Comparison of ENCODE assay signal across 9 cellular contexts in the genomic region with DNA sequence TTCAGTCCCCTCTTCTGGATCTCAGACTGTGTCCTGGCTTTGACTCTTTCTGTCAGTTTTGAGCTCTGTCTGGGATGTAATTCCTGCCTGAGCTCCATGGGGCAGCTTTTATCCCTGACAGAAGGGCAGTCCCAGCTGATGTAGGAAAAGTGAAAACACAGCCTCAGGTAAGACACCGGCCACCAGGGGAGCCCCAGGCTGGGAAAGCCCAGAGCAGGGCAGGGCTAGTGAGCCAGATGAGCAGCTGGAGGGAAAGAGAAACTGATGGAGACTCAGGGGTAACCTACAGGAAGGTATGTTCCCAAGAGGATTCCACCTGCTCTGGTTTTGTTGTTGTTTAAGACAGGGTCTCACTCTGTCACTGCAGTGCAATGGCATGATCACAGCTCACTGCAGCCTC. TPM values are rescaled to one million over a fixed set of nuclear protein-coding genes. Genes with fewer than 3 reads are reported as not detected.
DNase-seq lines count a peak whose midpoint lies in the region; ATAC-seq, FAIRE-seq and TF ChIP-seq lines count a peak whose summit lies in the region.
"Not testable (repeated sequence)": the region's sequence is repeated elsewhere in the genome, so short reads cannot be mapped to it uniquely, and the experiment has no call there.
"Had no signal": no experiment of that assay in that cellular context is flagged by ENCODE, and none has a peak within 500 bp of the region (broad histone marks: within the 10 kb centered on the region; RNA-seq: fewer than 3 reads in every experiment).

No MANE protein-coding gene starts in this region.

- POLR2A ChIA-PET in CD8-positive, alpha-beta T cell (lab: Charles Lee); WTC11 (lab: Charles Lee): not testable (repeated sequence)

- H3K27me3 Mint-ChIP-seq in CD8-positive, alpha-beta T cell (ENCODE audit: low read depth); activated naive CD8-positive, alpha-beta T cell treated with anti-CD3 and anti-CD28 coated beads, Interleukin-2, amount 50 U/mL, for 24 hours: not testable (repeated sequence)
- H3K27me3 Mint-ChIP-seq in WTC11 (ENCODE audit: low read depth) (peaks cover 50% of the 10 kb centered on the region), natural killer cell (ENCODE audit: low read depth in 2 of 2) (peaks cover 12 to 13% of the 10 kb centered on the region in 2 donors)

- CTCF ChIA-PET in CD8-positive, alpha-beta T cell (lab: Charles Lee) = not testable (repeated sequence)
- CTCF ChIA-PET in WTC11 (lab: Charles Lee) = interaction anchor here (1.5 kb wide), 1 partner anchor 75 kb away, joined by 4 read pairs; the partner anchor contains the start of gene LRFN1

- intact Hi-C loops in CD8-positive, alpha-beta T cell (cut with DNase I, micrococcal nuclease); natural killer cell (cut with micrococcal nuclease): not testable (repeated sequence)

- not testable (repeated sequence) for H3K4me3 ChIP-seq in CD8-positive, alpha-beta T cell (ENCODE audit: low read depth, low read length)

- H3K4me1 Mint-ChIP-seq in CD8-positive, alpha-beta T cell (ENCODE audit: low read depth); WTC11; activated naive CD8-positive, alpha-beta T cell treated with anti-CD3 and anti-CD28 coated beads, Interleukin-2, amount 50 U/mL, for 24 hours; natural killer cell: not testable (repeated sequence)

- DNase-seq in CD8-positive, alpha-beta T cell; HTR-8/SVneo (ENCODE audit: insufficient read length, low spot score); WTC11 (ENCODE audit: low spot score); activated naive CD8-positive, alpha-beta T cell treated with anti-CD3 and anti-CD28 coated beads, Interleukin-2, amount 50 U/mL, for 24 hours; foreskin keratinocyte; natural killer cell: not testable (repeated sequence)

- H3K4me1 ChIP-seq in CD8-positive, alpha-beta T cell (ENCODE audit: insufficient read depth, low read length); foreskin keratinocyte: not testable (repeated sequence)

- peak; percentile 23 for FAIRE-seq in HTR-8/SVneo (lab: Jason Lieb, UNC)

- H3K36me3 Mint-ChIP-seq in CD8-positive, alpha-beta T cell; WTC11; activated naive CD8-positive, alpha-beta T cell treated with anti-CD3 and anti-CD28 coated beads, Interleukin-2, amount 50 U/mL, for 24 hours (ENCODE audit: low read depth); natural killer cell: not testable (repeated sequence)

- peak; percentile 63 for ATAC-seq in CD8-positive, alpha-beta T cell
- ATAC-seq in WTC11 = peak; percentile 70
- ATAC-seq in activated naive CD8-positive, alpha-beta T cell treated with anti-CD3 and anti-CD28 coated beads, Interleukin-2, amount 50 U/mL, for 24 hours = peak; percentile 62
- peak; percentile 65 for ATAC-seq in foreskin keratinocyte
- ATAC-seq in natural killer cell = peak in 2 of 3 donors; percentile 55 to 56

- not testable (repeated sequence) for H3K4me3 Mint-ChIP-seq in CD8-positive, alpha-beta T cell; WTC11; activated naive CD8-positive, alpha-beta T cell treated with anti-CD3 and anti-CD28 coated beads, Interleukin-2, amount 50 U/mL, for 24 hours; natural killer cell

- not testable (repeated sequence) for H3K9me3 ChIP-seq in CD8-positive, alpha-beta T cell (ENCODE audit: low read length)

- H3K27ac ChIP-seq in CD8-positive, alpha-beta T cell (ENCODE audit: low read depth, low read length); foreskin keratinocyte: not testable (repeated sequence)

- H3K36me3 ChIP-seq in CD8-positive, alpha-beta T cell (ENCODE audit: insufficient read depth, low read length) = not testable (repeated sequence)

- H3K27me3 ChIP-seq in CD8-positive, alpha-beta T cell (ENCODE audit: insufficient read depth, low read length) = not testable (repeated sequence)
- peaks cover 35% of the 10 kb centered on the region for H3K27me3 ChIP-seq in foreskin keratinocyte

- H3K27ac Mint-ChIP-seq in CD8-positive, alpha-beta T cell; WTC11; activated naive CD8-positive, alpha-beta T cell treated with anti-CD3 and anti-CD28 coated beads, Interleukin-2, amount 50 U/mL, for 24 hours; natural killer cell: not testable (repeated sequence)

- not testable (repeated sequence) for TF ChIP-seq CTCF in CD8-positive, alpha-beta T cell (IDR thresholded peaks at IDR 0.05); WTC11 (IDR thresholded peaks at IDR 0.05); foreskin keratinocyte (conservative IDR thresholded peaks at IDR 0.05); natural killer cell (IDR thresholded peaks at IDR 0.05)

- not testable (repeated sequence) for H3K9me3 Mint-ChIP-seq in CD8-positive, alpha-beta T cell; WTC11; activated naive CD8-positive, alpha-beta T cell treated with anti-CD3 and anti-CD28 coated beads, Interleukin-2, amount 50 U/mL, for 24 hours; natural killer cell

RNA-seq across cellular contexts. Expression of gene IFNL3, which starts 0.4 kb away (rescaled TPM):
- total RNA-seq in CD8-positive, alpha-beta T cell = not detected
- total RNA-seq in WTC11 (2021) = not detected in 3 replicates
- total RNA-seq in foreskin keratinocyte = not detected in 2 replicates
- not detected in 2 replicates for polyA plus RNA-seq in foreskin keratinocyte
- not detected for total RNA-seq in natural killer cell
- total RNA-seq: H9, PC-9, Right ventricle myocardium inferior had no signal

RNA-seq across cellular contexts. Expression of gene IFNL4, which starts 3.5 kb away (rescaled TPM):
- not detected for total RNA-seq in CD8-positive, alpha-beta T cell
- not detected in 3 replicates for total RNA-seq in WTC11 (2021)
- total RNA-seq in foreskin keratinocyte = not detected in 2 replicates
- not detected in 2 replicates for polyA plus RNA-seq in foreskin keratinocyte
- not detected for total RNA-seq in natural killer cell
- total RNA-seq: H9, PC-9, Right ventricle myocardium inferior had no signal

RNA-seq across cellular contexts. Expression of gene IFNL2, which starts 23.0 kb away (rescaled TPM):
- not detected for total RNA-seq in CD8-positive, alpha-beta T cell
- not detected in 3 replicates for total RNA-seq in WTC11 (2021)
- total RNA-seq in foreskin keratinocyte = not detected in 2 replicates
- polyA plus RNA-seq in foreskin keratinocyte = not detected in 2 replicates
- not detected for total RNA-seq in natural killer cell
- total RNA-seq: H9, PC-9, Right ventricle myocardium inferior had no signal

RNA-seq across cellular contexts. Expression of gene SYCN, which starts 41.1 kb away (rescaled TPM):
- not detected for total RNA-seq in CD8-positive, alpha-beta T cell
- total RNA-seq in WTC11 (2021) = 0.37 to 1.1 TPM (median 0.77 TPM) in 3 replicates
- total RNA-seq in foreskin keratinocyte = not detected in 2 replicates
- not detected in 2 replicates for polyA plus RNA-seq in foreskin keratinocyte
- total RNA-seq in natural killer cell = not detected
- total RNA-seq: H9, PC-9, Right ventricle myocardium inferior had no signal

RNA-seq across cellular contexts. Expression of gene NCCRP1, which starts 48.4 kb away (rescaled TPM):
- total RNA-seq in CD8-positive, alpha-beta T cell = not detected
- total RNA-seq in WTC11 (2021) = 2.0 to 2.5 TPM (median 2.2 TPM) in 3 replicates
- total RNA-seq in foreskin keratinocyte = 0.32 and 0.48 TPM in 2 replicates
- polyA plus RNA-seq in foreskin keratinocyte = 0.23 and 0.46 TPM in 2 replicates
- not detected for total RNA-seq in natural killer cell
- total RNA-seq: Right ventricle myocardium inferior had no signal
